1 cellular context compared by ENCODE assay signal in genomic region chrX:150587585-150588503, GRCh38.
TF ChIP-seq lines count a peak whose summit lies in the region.

No MANE protein-coding gene starts in this region.

TF ChIP-seq in H1, 55 proteins besides CTCF, POLR2A, EP300 and RAD21 (continued from another document):
- TF ChIP-seq, protein P1, sequence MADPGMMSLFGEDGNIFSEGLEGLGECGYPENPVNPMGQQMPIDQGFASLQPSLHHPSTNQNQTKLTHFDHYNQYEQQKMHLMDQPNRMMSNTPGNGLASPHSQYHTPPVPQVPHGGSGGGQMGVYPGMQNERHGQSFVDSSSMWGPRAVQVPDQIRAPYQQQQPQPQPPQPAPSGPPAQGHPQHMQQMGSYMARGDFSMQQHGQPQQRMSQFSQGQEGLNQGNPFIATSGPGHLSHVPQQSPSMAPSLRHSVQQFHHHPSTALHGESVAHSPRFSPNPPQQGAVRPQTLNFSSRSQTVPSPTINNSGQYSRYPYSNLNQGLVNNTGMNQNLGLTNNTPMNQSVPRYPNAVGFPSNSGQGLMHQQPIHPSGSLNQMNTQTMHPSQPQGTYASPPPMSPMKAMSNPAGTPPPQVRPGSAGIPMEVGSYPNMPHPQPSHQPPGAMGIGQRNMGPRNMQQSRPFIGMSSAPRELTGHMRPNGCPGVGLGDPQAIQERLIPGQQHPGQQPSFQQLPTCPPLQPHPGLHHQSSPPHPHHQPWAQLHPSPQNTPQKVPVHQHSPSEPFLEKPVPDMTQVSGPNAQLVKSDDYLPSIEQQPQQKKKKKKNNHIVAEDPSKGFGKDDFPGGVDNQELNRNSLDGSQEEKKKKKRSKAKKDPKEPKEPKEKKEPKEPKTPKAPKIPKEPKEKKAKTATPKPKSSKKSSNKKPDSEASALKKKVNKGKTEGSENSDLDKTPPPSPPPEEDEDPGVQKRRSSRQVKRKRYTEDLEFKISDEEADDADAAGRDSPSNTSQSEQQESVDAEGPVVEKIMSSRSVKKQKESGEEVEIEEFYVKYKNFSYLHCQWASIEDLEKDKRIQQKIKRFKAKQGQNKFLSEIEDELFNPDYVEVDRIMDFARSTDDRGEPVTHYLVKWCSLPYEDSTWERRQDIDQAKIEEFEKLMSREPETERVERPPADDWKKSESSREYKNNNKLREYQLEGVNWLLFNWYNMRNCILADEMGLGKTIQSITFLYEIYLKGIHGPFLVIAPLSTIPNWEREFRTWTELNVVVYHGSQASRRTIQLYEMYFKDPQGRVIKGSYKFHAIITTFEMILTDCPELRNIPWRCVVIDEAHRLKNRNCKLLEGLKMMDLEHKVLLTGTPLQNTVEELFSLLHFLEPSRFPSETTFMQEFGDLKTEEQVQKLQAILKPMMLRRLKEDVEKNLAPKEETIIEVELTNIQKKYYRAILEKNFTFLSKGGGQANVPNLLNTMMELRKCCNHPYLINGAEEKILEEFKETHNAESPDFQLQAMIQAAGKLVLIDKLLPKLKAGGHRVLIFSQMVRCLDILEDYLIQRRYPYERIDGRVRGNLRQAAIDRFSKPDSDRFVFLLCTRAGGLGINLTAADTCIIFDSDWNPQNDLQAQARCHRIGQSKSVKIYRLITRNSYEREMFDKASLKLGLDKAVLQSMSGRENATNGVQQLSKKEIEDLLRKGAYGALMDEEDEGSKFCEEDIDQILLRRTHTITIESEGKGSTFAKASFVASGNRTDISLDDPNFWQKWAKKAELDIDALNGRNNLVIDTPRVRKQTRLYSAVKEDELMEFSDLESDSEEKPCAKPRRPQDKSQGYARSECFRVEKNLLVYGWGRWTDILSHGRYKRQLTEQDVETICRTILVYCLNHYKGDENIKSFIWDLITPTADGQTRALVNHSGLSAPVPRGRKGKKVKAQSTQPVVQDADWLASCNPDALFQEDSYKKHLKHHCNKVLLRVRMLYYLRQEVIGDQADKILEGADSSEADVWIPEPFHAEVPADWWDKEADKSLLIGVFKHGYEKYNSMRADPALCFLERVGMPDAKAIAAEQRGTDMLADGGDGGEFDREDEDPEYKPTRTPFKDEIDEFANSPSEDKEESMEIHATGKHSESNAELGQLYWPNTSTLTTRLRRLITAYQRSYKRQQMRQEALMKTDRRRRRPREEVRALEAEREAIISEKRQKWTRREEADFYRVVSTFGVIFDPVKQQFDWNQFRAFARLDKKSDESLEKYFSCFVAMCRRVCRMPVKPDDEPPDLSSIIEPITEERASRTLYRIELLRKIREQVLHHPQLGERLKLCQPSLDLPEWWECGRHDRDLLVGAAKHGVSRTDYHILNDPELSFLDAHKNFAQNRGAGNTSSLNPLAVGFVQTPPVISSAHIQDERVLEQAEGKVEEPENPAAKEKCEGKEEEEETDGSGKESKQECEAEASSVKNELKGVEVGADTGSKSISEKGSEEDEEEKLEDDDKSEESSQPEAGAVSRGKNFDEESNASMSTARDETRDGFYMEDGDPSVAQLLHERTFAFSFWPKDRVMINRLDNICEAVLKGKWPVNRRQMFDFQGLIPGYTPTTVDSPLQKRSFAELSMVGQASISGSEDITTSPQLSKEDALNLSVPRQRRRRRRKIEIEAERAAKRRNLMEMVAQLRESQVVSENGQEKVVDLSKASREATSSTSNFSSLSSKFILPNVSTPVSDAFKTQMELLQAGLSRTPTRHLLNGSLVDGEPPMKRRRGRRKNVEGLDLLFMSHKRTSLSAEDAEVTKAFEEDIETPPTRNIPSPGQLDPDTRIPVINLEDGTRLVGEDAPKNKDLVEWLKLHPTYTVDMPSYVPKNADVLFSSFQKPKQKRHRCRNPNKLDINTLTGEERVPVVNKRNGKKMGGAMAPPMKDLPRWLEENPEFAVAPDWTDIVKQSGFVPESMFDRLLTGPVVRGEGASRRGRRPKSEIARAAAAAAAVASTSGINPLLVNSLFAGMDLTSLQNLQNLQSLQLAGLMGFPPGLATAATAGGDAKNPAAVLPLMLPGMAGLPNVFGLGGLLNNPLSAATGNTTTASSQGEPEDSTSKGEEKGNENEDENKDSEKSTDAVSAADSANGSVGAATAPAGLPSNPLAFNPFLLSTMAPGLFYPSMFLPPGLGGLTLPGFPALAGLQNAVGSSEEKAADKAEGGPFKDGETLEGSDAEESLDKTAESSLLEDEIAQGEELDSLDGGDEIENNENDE (IDR thresholded peaks at IDR 0.05; ENCODE audit: insufficient replicate concordance, low read length) = no peak
